In genomic region chr6:127462391-127462790, GRCh38 we compare ENCODE assay signal across 20 cellular contexts. TPM values are rescaled to one million over a fixed set of nuclear protein-coding genes. Genes with fewer than 3 reads are reported as not detected.
DNase-seq lines count a peak whose midpoint lies in the region; ATAC-seq and TF ChIP-seq lines count a peak whose summit lies in the region.
"Had no signal": no experiment of that assay in that cellular context is flagged by ENCODE, and none has a peak within 500 bp of the region (broad histone marks: within the 10 kb centered on the region; RNA-seq: fewer than 3 reads in every experiment).

No MANE protein-coding gene starts in this region.

- H3K27me3 ChIP-seq in SK-N-SH (ENCODE audit: insufficient read depth), result no peaks in the 10 kb centered on the region
- no peaks in the 10 kb centered on the region for H3K27me3 ChIP-seq in thyroid gland
- H3K27me3 ChIP-seq: ovary, transverse colon had no signal

- H3K36me3 ChIP-seq in SK-N-SH (replicated peaks in 1 of 2; ENCODE audit: control insufficient read depth in 1 of 2, insufficient read depth in 2 of 2, low read length in 1 of 2) (peaks cover 0 to 10% of the 10 kb centered on the region in 2 experiments), thyroid gland (no peaks in the 10 kb centered on the region)
- H3K36me3 ChIP-seq: ovary, transverse colon had no signal

- H3K9me3 ChIP-seq in SK-N-SH (no peaks in the 10 kb centered on the region), thyroid gland (no peaks in the 10 kb centered on the region)
- H3K9me3 ChIP-seq: ovary, transverse colon had no signal

- H3K4me3 ChIP-seq in SK-N-SH (ENCODE audit: low read depth in 2 of 2, low read length in 1 of 2), result no peak overlapping the region
- no peak overlapping the region for H3K4me3 ChIP-seq in thyroid gland (replicated peaks in 1 of 3)
- H3K4me3 ChIP-seq: ovary, transverse colon had no signal

- no peak overlapping the region for H3K9ac ChIP-seq in SK-N-SH

- no peak overlapping the region for H2AFZ ChIP-seq in SK-N-SH (ENCODE audit: low read depth)

- no peaks in the 10 kb centered on the region for H3K36me3 Mint-ChIP-seq in chondrocyte (ENCODE audit: low read depth)
- H3K36me3 Mint-ChIP-seq: activated naive CD4-positive, alpha-beta T cell treated with anti-CD3 and anti-CD28 coated beads, Interleukin-2, amount 10 ng/mL, durations not matched to agents 7 days and 5 days; CD8-positive, alpha-beta memory T cell had no signal

- H3K4me1 Mint-ChIP-seq in chondrocyte (ENCODE audit: low read depth), result peaks cover 49% of the 10 kb centered on the region
- H3K4me1 Mint-ChIP-seq: CD8-positive, alpha-beta memory T cell had no signal

- CTCF ChIA-PET in SK-N-SH (lab: Yijun Ruan, JAX), result interaction anchor here (0.8 to 7.5 kb wide), 6 partner anchors 10 to 160 kb away, joined by 3 to 67 read pairs (median 7); no protein-coding TSS in a partner anchor

- intact Hi-C loops in thyroid gland (cut with DNase I), result no loop called here

- no peaks in the 10 kb centered on the region for H3K9me2 ChIP-seq in SK-N-SH

- peaks cover 10% of the 10 kb centered on the region for H3F3A ChIP-seq in SK-N-SH (replicated peaks; ENCODE audit: insufficient read depth)

- TF ChIP-seq EP300 in SK-N-SH (IDR thresholded peaks at IDR 0.05; ENCODE audit: borderline replicate concordance in 1 of 2, low read depth in 1 of 2, low read length in 1 of 2), result no peak

- no peak for ATAC-seq in SK-N-SH treated with all-trans-retinoic acid at 6 μM for 48 hours
- ATAC-seq in GM19452 (IDR thresholded peaks at IDR 0.05; ENCODE audit: unreplicated experiment), result no peak

- H4K20me1 ChIP-seq in SK-N-SH (ENCODE audit: insufficient read depth), result peaks cover 4% of the 10 kb centered on the region

- WGBS in SK-N-SH (ENCODE audit: low lambda C conversion rate), result 84% methylated on average over 2 of the region's 2 CpGs
- 82 to 88% methylated on average over 2 of the region's 2 CpGs for WGBS in thyroid gland, 2 donors

- H3K79me2 ChIP-seq in SK-N-SH (ENCODE audit: insufficient read depth), result no peaks in the 10 kb centered on the region

- H3K27ac ChIP-seq in SK-N-SH (ENCODE audit: low read depth in 2 of 2, low read length in 1 of 2) (no peak overlapping the region), thyroid gland (no peak overlapping the region)

- H3K27me3 Mint-ChIP-seq in chondrocyte (ENCODE audit: low read depth), result no peaks in the 10 kb centered on the region
- H3K27me3 Mint-ChIP-seq: brain; CD8-positive, alpha-beta memory T cell had no signal

- no peak overlapping the region for H3K27ac Mint-ChIP-seq in chondrocyte (ENCODE audit: unreplicated experiment)
- H3K27ac Mint-ChIP-seq: activated naive CD4-positive, alpha-beta T cell treated with anti-CD3 and anti-CD28 coated beads, Interleukin-2, amount 10 ng/mL, durations not matched to agents 7 days and 5 days; CD8-positive, alpha-beta memory T cell had no signal

- H3K4me1 ChIP-seq in SK-N-SH (ENCODE audit: control insufficient read depth in 1 of 2, insufficient read depth in 2 of 2, low read depth in 1 of 2, low read length in 1 of 2), result peaks cover 0 to 4% of the 10 kb centered on the region in 2 experiments; a peak in 1 of 4 replicates
- peaks cover 0 to 7% of the 10 kb centered on the region in 2 donors for H3K4me1 ChIP-seq in thyroid gland

- TF ChIP-seq RAD21 in SK-N-SH (IDR thresholded peaks at IDR 0.05; ENCODE audit: low read length), result no peak

- peak; percentile 27; the same call in 1 of the 2 replicates for TF ChIP-seq CTCF in SK-N-SH (IDR thresholded peaks at IDR 0.05)
- TF ChIP-seq CTCF in chondrocyte (IDR thresholded peaks at IDR 0.05), result peak; percentile 20
- no peak for TF ChIP-seq CTCF in thyroid gland (IDR thresholded peaks at IDR 0.05)

- no peaks in the 10 kb centered on the region for H3K9me3 Mint-ChIP-seq in chondrocyte (ENCODE audit: low read depth)
- H3K9me3 Mint-ChIP-seq: activated naive CD4-positive, alpha-beta T cell treated with anti-CD3 and anti-CD28 coated beads, Interleukin-2, amount 10 ng/mL, durations not matched to agents 7 days and 5 days; brain; CD8-positive, alpha-beta memory T cell had no signal

- POLR2A ChIA-PET in SK-N-SH (lab: Yijun Ruan, JAX), result interaction anchor here (1.0 kb wide), 1 partner anchor 57 kb away, joined by 3 read pairs; the partner anchor contains the start of gene MTCL3

- DNase-seq in SK-N-SH, result no peak
- no peak for DNase-seq in chondrocyte (ENCODE audit: low spot score)
- peak; percentile 70 for DNase-seq in myocyte (ENCODE audit: low read depth)
- DNase-seq in D341Med (ENCODE audit: low spot score), result no peak
- DNase-seq in GM19238 (ENCODE audit: insufficient read length, low spot score), result no peak
- no peak for DNase-seq in thyroid gland
- DNase-seq: activated naive CD4-positive, alpha-beta T cell treated with anti-CD3 and anti-CD28 coated beads, Interleukin-2, amount 10 ng/mL, durations not matched to agents 7 days and 5 days; activated T-cell treated with anti-CD3 and anti-CD28 coated beads, Interleukin-2, amount 50 U/mL, for 1 hour; CD8-positive, alpha-beta memory T cell; EL; GOT3; NCI-H187 treated with DMSO at 0.1 percent for 48 hours; NCI-H524; ovary; small intestine; transverse colon had no signal

- H3K4me2 ChIP-seq in SK-N-SH, result no peak overlapping the region

- H3K4me3 Mint-ChIP-seq in chondrocyte (ENCODE audit: unreplicated experiment), result no peak overlapping the region
- H3K4me3 Mint-ChIP-seq: activated naive CD4-positive, alpha-beta T cell treated with anti-CD3 and anti-CD28 coated beads, Interleukin-2, amount 10 ng/mL, durations not matched to agents 7 days and 5 days; brain; CD8-positive, alpha-beta memory T cell had no signal

- TF ChIP-seq POLR2A in thyroid gland (IDR thresholded peaks at IDR 0.05), result no peak

TF ChIP-seq in SK-N-SH, 30 proteins besides CTCF, POLR2A, EP300 and RAD21 (continues in another document):
- no peak for TF ChIP-seq CHD2 (IDR thresholded peaks at IDR 0.05; ENCODE audit: low read length, partially characterized antibody)
- TF ChIP-seq POLR2AphosphoS5 (IDR thresholded peaks at IDR 0.05; ENCODE audit: low read depth, low read length), result no peak
- TF ChIP-seq JUND (IDR thresholded peaks at IDR 0.05), result no peak
- TF ChIP-seq, protein P1, sequence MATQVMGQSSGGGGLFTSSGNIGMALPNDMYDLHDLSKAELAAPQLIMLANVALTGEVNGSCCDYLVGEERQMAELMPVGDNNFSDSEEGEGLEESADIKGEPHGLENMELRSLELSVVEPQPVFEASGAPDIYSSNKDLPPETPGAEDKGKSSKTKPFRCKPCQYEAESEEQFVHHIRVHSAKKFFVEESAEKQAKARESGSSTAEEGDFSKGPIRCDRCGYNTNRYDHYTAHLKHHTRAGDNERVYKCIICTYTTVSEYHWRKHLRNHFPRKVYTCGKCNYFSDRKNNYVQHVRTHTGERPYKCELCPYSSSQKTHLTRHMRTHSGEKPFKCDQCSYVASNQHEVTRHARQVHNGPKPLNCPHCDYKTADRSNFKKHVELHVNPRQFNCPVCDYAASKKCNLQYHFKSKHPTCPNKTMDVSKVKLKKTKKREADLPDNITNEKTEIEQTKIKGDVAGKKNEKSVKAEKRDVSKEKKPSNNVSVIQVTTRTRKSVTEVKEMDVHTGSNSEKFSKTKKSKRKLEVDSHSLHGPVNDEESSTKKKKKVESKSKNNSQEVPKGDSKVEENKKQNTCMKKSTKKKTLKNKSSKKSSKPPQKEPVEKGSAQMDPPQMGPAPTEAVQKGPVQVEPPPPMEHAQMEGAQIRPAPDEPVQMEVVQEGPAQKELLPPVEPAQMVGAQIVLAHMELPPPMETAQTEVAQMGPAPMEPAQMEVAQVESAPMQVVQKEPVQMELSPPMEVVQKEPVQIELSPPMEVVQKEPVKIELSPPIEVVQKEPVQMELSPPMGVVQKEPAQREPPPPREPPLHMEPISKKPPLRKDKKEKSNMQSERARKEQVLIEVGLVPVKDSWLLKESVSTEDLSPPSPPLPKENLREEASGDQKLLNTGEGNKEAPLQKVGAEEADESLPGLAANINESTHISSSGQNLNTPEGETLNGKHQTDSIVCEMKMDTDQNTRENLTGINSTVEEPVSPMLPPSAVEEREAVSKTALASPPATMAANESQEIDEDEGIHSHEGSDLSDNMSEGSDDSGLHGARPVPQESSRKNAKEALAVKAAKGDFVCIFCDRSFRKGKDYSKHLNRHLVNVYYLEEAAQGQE (IDR thresholded peaks at IDR 0.05; ENCODE audit: low read depth, low read length), result no peak

TF ChIP-seq in SK-N-SH treated with all-trans-retinoic acid at 6 μM for 48 hours, 23 proteins besides CTCF, POLR2A, EP300 and RAD21 (continues in another document):
- no peak for TF ChIP-seq SNAI2 (CRISPR knock-in tag; IDR thresholded peaks at IDR 0.05)
- no peak for TF ChIP-seq TOX (CRISPR knock-in tag; IDR thresholded peaks at IDR 0.05; ENCODE audit: borderline replicate concordance)
- TF ChIP-seq PATZ1 (CRISPR knock-in tag; IDR thresholded peaks at IDR 0.05; ENCODE audit: borderline replicate concordance), result no peak
- TF ChIP-seq ZFP3 (CRISPR knock-in tag; IDR thresholded peaks at IDR 0.05), result no peak
- no peak for TF ChIP-seq ISL1 (CRISPR knock-in tag; IDR thresholded peaks at IDR 0.05)
- TF ChIP-seq ZFP30 (CRISPR knock-in tag; IDR thresholded peaks at IDR 0.05), result no peak
- TF ChIP-seq ESRRG (CRISPR knock-in tag; IDR thresholded peaks at IDR 0.05), result no peak

RNA-seq across cellular contexts. Expression of gene KIAA0408, which starts 3.2 kb away (rescaled TPM):
- 4.0 and 5.9 TPM in 2 replicates for polyA plus RNA-seq in SK-N-SH (2012; rRNA removed)
- polyA plus RNA-seq in SK-N-SH (2012; cell fraction: cytosol; rRNA removed), result 4.4 and 4.5 TPM in 2 replicates
- polyA plus RNA-seq in SK-N-SH (2012; cell fraction: nucleus; rRNA removed), result 9.3 and 20.8 TPM in 2 replicates
- total RNA-seq in chondrocyte (0.45 to 1.2 TPM in 2 of 3 replicates, not detected in the other), myocyte (1.7 and 2.0 TPM in 2 replicates), thyroid gland (1 to 10 TPM in 3 of 4 donors, under 1 TPM in 1; 0.38 to 3.6 (median 1.7) TPM)
- polyA plus RNA-seq in myocyte (2012), result 0.73 TPM
- total RNA-seq: MCF 10A had no signal

Comparison
In these comparisons a context has a peak if more than half of its experiments do, and no peak if none do; other contexts are left out.
1. CTCF ChIP-seq: peak in SK-N-SH (single experiment) and chondrocyte (single experiment); none in thyroid gland (0 of 6).